Comparison of ENCODE assay signal across 8 cellular contexts in the genomic region with DNA sequence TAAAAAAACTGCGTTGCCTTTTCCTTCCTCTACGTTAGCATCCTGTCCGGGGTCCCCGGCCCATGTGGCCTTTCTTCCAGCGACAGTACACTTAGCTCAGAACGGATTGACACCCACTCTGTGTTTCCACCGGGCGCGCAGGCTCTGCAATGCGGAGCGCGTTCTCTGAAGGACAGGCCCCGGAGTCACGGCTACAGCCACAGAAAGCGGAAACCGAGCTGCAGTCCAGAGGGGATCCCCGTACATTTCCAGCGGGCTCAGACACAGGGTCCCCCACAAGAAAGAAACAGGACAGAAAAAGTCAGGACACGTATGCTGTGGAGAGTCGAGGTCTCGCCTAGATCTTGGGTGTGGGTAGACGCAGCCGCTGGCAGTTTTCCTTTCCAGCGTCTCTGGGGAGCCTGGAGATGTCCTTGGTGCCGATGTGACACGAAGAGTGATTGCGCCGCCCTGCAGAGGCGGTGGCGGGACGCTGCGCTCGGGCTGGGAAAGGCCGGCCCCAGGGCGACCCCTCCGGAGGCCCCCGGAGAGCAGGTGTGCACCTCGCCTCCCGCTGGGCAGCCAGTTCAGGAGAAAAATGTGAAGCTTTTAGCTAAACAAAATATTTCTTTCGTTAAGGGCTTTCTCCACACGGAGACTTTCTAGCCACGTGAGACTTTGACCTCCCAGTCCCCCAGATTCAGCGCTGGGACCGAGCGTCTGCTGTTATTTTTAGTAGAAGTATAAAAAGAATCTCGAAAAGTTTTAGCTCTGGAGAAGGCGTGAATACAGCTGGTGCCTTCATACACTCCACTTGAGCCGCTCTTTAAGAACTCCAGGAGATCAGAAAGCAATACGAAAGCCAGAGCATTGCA. TPM values are rescaled to one million over a fixed set of nuclear protein-coding genes. Genes with fewer than 3 reads are reported as not detected.
DNase-seq lines count a peak whose midpoint lies in the region; ATAC-seq and TF ChIP-seq lines count a peak whose summit lies in the region.

No MANE protein-coding gene starts in this region.

- H3K4me3 ChIP-seq in CD4-positive, alpha-beta memory T cell (ENCODE audit: low read length in 2 of 2) = peak overlapping the region; percentile 17 to 29
- H3K4me3 ChIP-seq in OCI-LY7 (ENCODE audit: low read depth, low read length, poor library complexity, severe bottlenecking) = peak overlapping the region; percentile 7
- peak overlapping the region; percentile 52 to 74 (median 54) for H3K4me3 ChIP-seq in breast epithelium

- ATAC-seq in GM21367 (IDR thresholded peaks at IDR 0.05; ENCODE audit: unreplicated experiment) = peak; percentile 31

- peak overlapping the region; percentile 50 to 88 (median 70) for H3K27ac Mint-ChIP-seq in CD4-positive, alpha-beta memory T cell

- TF ChIP-seq CTCF in OCI-LY7 (conservative IDR thresholded peaks at IDR 0.05; ENCODE audit: low read length) (0 out of 2 replicates have a peak, but pooled peaks have one; percentile 32), breast epithelium (IDR thresholded peaks at IDR 0.05) (peak in 1 of 3 donors; percentile 13)

- no peaks in the 10 kb centered on the region for H3K27me3 ChIP-seq in CD4-positive, alpha-beta memory T cell (ENCODE audit: insufficient read depth, low read length)
- no peaks in the 10 kb centered on the region for H3K27me3 ChIP-seq in breast epithelium

- 0 out of 2 replicates have a peak, but pooled peaks cover 6% of the 10 kb centered on the region for H3K79me2 ChIP-seq in OCI-LY7 (ENCODE audit: insufficient read depth, low read depth, low read length)

- H3K9me3 ChIP-seq in CD4-positive, alpha-beta memory T cell (ENCODE audit: control insufficient read depth in 1 of 2, low read length in 2 of 2) = no peaks in the 10 kb centered on the region
- H3K9me3 ChIP-seq in OCI-LY7 (ENCODE audit: low read length) (no peaks in the 10 kb centered on the region), breast epithelium (no peaks in the 10 kb centered on the region)

- H3K9me2 ChIP-seq in OCI-LY7 (ENCODE audit: insufficient read depth, low read length) = no peaks in the 10 kb centered on the region

- DNase-seq in CD4-positive, alpha-beta memory T cell = peak in 3 of 5 donors; percentile 24 to 32 (median 25)
- DNase-seq in OCI-LY7 (ENCODE audit: low spot score) = no peak
- DNase-seq in breast epithelium (ENCODE audit: low spot score in 2 of 2) = peak in 1 of 2 donors; percentile 55
- peak; percentile 79 for DNase-seq in left kidney (ENCODE audit: low read depth, low spot score)
- DNase-seq in stimulated activated CD8-positive, alpha-beta memory T cell treated with anti-CD3 and anti-CD28 coated beads, Interleukin-15, amount 100 ng/mL, for 48 hours (ENCODE audit: low read depth in 2 of 2) = peak; percentile 23 to 32
- DNase-seq in NCI-H446 treated with DMSO at 0.1 percent for 48 hours (lab: John Stamatoyannopoulos, UW) = no peak
- DNase-seq in NCI-H2029 treated with DMSO at 0.1 percent for 48 hours (lab: John Stamatoyannopoulos, UW) = no peak

- POLR2A ChIA-PET in CD4-positive, alpha-beta memory T cell (lab: Charles Lee; ENCODE audit: partially characterized antibody) = interaction anchor here (2.0 to 3.3 kb wide), 4 partner anchors 22 to 202 kb away, joined by 6 to 35 read pairs (median 26); no protein-coding TSS in a partner anchor
- POLR2A ChIA-PET in OCI-LY7 (lab: Charles Lee) = interaction anchor here (2.5 to 4.8 kb wide), 2 partner anchors 20 to 55 kb away, joined by 8 to 28 read pairs; no protein-coding TSS in a partner anchor

- H3K27me3 Mint-ChIP-seq in CD4-positive, alpha-beta memory T cell = no peaks in the 10 kb centered on the region

- peak overlapping the region; percentile 81 for H3K4me2 ChIP-seq in OCI-LY7 (ENCODE audit: low read length)

- TF ChIP-seq POLR2A in breast epithelium (IDR thresholded peaks at IDR 0.05) = no peak

- H3K4me3 Mint-ChIP-seq in CD4-positive, alpha-beta memory T cell = peak overlapping the region; percentile 69 to 88 (median 83)

- H4K20me1 ChIP-seq in OCI-LY7 (ENCODE audit: insufficient read depth, low read length) = no peaks in the 10 kb centered on the region

- peaks cover 7 to 15% of the 10 kb centered on the region in 2 donors for H3K36me3 Mint-ChIP-seq in CD4-positive, alpha-beta memory T cell

- no peak overlapping the region for H3K27ac ChIP-seq in CD4-positive, alpha-beta memory T cell (ENCODE audit: low read depth, low read length)
- H3K27ac ChIP-seq in OCI-LY7 (ENCODE audit: low read depth, low read length, poor library complexity, severe bottlenecking) (no peak overlapping the region), breast epithelium (peak overlapping the region; percentile 83 to 92)

- CTCF ChIA-PET in CD4-positive, alpha-beta memory T cell (lab: Charles Lee; ENCODE audit: partially characterized antibody) = interaction anchor here (0.6 to 10.1 kb wide), 15 partner anchors 8 to 221 kb away, joined by 3 to 410 read pairs (median 14); a partner anchor contains a TSS
- CTCF ChIA-PET in OCI-LY7 (lab: Charles Lee; ENCODE audit: unreplicated experiment) = interaction anchor here (3.9 kb wide), 1 partner anchor 55 kb away, joined by 45 read pairs; no protein-coding TSS in a partner anchor

- no peaks in the 10 kb centered on the region for H3K9me3 Mint-ChIP-seq in CD4-positive, alpha-beta memory T cell

- intact Hi-C loops in CD4-positive, alpha-beta memory T cell (cut with micrococcal nuclease) = loop anchor here (2.0 to 5.0 kb wide), 3 partner anchors 21 to 505 kb away; no protein-coding TSS in a partner anchor
- intact Hi-C loops in OCI-LY7 (cut with micrococcal nuclease; ENCODE audit: unreplicated experiment) = loop anchor here (2.0 kb wide), 1 partner anchor 215 kb away; no protein-coding TSS in a partner anchor
- intact Hi-C loops in breast epithelium (cut with DNase I; ENCODE audit: low total_unique reads) = no loop called here

- peaks cover 5% of the 10 kb centered on the region for H3K36me3 ChIP-seq in CD4-positive, alpha-beta memory T cell (ENCODE audit: insufficient read depth, low read length)
- H3K36me3 ChIP-seq in OCI-LY7 (ENCODE audit: insufficient read depth, low read length) (no peaks in the 10 kb centered on the region), breast epithelium (no peaks in the 10 kb centered on the region)

- H2AFZ ChIP-seq in OCI-LY7 (ENCODE audit: low read length) = peak overlapping the region; percentile 78

- BruUV-seq in OCI-LY7 (replicated peaks; lab: Mats Ljungman, UMichigan) = no TSS peak

- peaks cover 20 to 28% (median 24%) of the 10 kb centered on the region in 4 donors for H3K4me1 Mint-ChIP-seq in CD4-positive, alpha-beta memory T cell

- peaks cover 20% of the 10 kb centered on the region for H3K4me1 ChIP-seq in CD4-positive, alpha-beta memory T cell (ENCODE audit: insufficient read depth, low read length)
- H3K4me1 ChIP-seq in OCI-LY7 (ENCODE audit: insufficient read depth, low read length, poor library complexity, severe bottlenecking) (peaks cover 78% of the 10 kb centered on the region), breast epithelium (peaks cover 0 to 5% of the 10 kb centered on the region in 2 donors)

RNA-seq across cellular contexts. Expression of a gene that starts 1.3 kb away (rescaled TPM):
- total RNA-seq in CD4-positive, alpha-beta memory T cell = 1 to 10 TPM; 4.2 TPM
- polyA plus RNA-seq in CD4-positive, alpha-beta memory T cell = 1 to 10 TPM; 3.7 to 4.5 TPM
- 1.5 and 2.1 TPM in 2 replicates for total RNA-seq in OCI-LY7 (2014; rRNA removed; shearing (Covaris generic))
- 0.33 and 0.46 TPM in 2 replicates for total RNA-seq in OCI-LY7 (2022)
- 10 to 100 TPM; 15.1 to 39.4 (median 23.6) TPM for total RNA-seq in breast epithelium

Comparison
In these comparisons a context has a peak if more than half of its experiments do, and no peak if none do; other contexts are left out.
1. DNase-seq: peak in CD4-positive, alpha-beta memory T cell (3 of 5), left kidney (single experiment) and stimulated activated CD8-positive, alpha-beta memory T cell treated with anti-CD3 and anti-CD28 coated beads, Interleukin-15, amount 100 ng/mL, for 48 hours (2 of 2); none in OCI-LY7 (single experiment), NCI-H446 treated with DMSO at 0.1 percent for 48 hours (single experiment) and NCI-H2029 treated with DMSO at 0.1 percent for 48 hours (single experiment).
2. H3K27ac ChIP-seq: peak in breast epithelium (2 of 2); none in CD4-positive, alpha-beta memory T cell (single experiment) and OCI-LY7 (single experiment).
3. Peak in every context shown above with its lines, with median percentiles within 50 percentile points of each other: H3K4me3 ChIP-seq.